Comparison of ENCODE assay signal across 8 cellular contexts in genomic region chr12:132218915-132219314, GRCh38.
DNase-seq lines count a peak whose midpoint lies in the region; ATAC-seq lines count a peak whose summit lies in the region.

No MANE protein-coding gene starts in this region.

- DNase-seq in NCI-H2081 (lab: John Stamatoyannopoulos, UW) (peak; percentile 35 to 41), NCI-H2081 treated with DMSO at 0.1 percent for 48 hours (lab: John Stamatoyannopoulos, UW) (no peak), NCI-H146 treated with DMSO at 0.1 percent for 48 hours (lab: John Stamatoyannopoulos, UW; ENCODE audit: unreplicated experiment) (peak; percentile 29), iPS DF 19.7 (ENCODE audit: low read depth, low spot score) (peak; percentile 40)
- DNase-seq in activated T-cell treated with anti-CD3 and anti-CD28 coated beads, Interleukin-2, amount 50 U/mL, for 1 hour = peak; percentile 40
- peak; percentile 18 for DNase-seq in stimulated activated naive CD4-positive, alpha-beta T cell treated with Interleukin-2 at 50 U/mL for 16 hours (lab: John Stamatoyannopoulos, UW)

- ATAC-seq in HG03378 (IDR thresholded peaks at IDR 0.05; ENCODE audit: unreplicated experiment) = no peak
- no peak for ATAC-seq in GM18861 (IDR thresholded peaks at IDR 0.05; ENCODE audit: unreplicated experiment)
